Comparison of ENCODE assay signal across 3 cellular contexts in genomic region chr2:48061656-48062055, GRCh38.
DNase-seq lines count a peak whose midpoint lies in the region; ATAC-seq, FAIRE-seq and TF ChIP-seq lines count a peak whose summit lies in the region.
"Not testable (repeated sequence)": the region's sequence is repeated elsewhere in the genome, so short reads cannot be mapped to it uniquely, and the experiment has no call there.

No MANE protein-coding gene starts in this region.

- H3K27ac Mint-ChIP-seq in neural crest cell (ENCODE audit: unreplicated experiment), result peak overlapping the region; percentile 78

- not testable (repeated sequence) for H4K20me1 ChIP-seq in K562 (replicated peaks; ENCODE audit: control insufficient read depth, insufficient read depth, low read length)

- H3K4me2 ChIP-seq in K562 (ENCODE audit: insufficient read depth, low read length), result not testable (repeated sequence)

- H3K27me3 Mint-ChIP-seq in neural crest cell (ENCODE audit: low read depth), result not testable (repeated sequence)

- not testable (repeated sequence) for DNase-seq in K562 (ENCODE audit: extremely low read depth in 1 of 4, low spot score in 3 of 4); neural crest cell (ENCODE audit: low read depth, low spot score)

- not testable (repeated sequence) for H3K4me3 ChIP-seq in K562

- 7% methylated on average over 4 of the region's 4 CpGs for WGBS in K562 (ENCODE audit: insufficient coverage, low coverage, missing lambda C conversion rate)

- H2AFZ ChIP-seq in K562 (ENCODE audit: low read depth, low read length), result peak overlapping the region; percentile 51; the same call in 1 of the 2 replicates

- H3K4me3 Mint-ChIP-seq in neural crest cell, result not testable (repeated sequence)

- not testable (repeated sequence) for H3K9ac ChIP-seq in K562 (ENCODE audit: insufficient read depth in 1 of 2, low read depth in 2 of 2, low read length in 2 of 2)

- H3K27ac ChIP-seq in VCaP, result peak overlapping the region; percentile 25; the same call in 1 of the 2 replicates
- not testable (repeated sequence) for H3K27ac ChIP-seq in K562 (ENCODE audit: extremely low read depth, low read depth, low read length)

- FAIRE-seq in K562 (lab: Jason Lieb, UNC), result not testable (repeated sequence)

- POLR2A ChIA-PET in K562 (lab: Yijun Ruan, JAX), result not testable (repeated sequence)

- H3K36me3 ChIP-seq in K562 (ENCODE audit: control insufficient read depth, insufficient read depth, low read length), result not testable (repeated sequence)

- not testable (repeated sequence) for TF ChIP-seq CTCF in VCaP (conservative IDR thresholded peaks at IDR 0.05); K562 (IDR thresholded peaks at IDR 0.05 in 2 of 3, conservative IDR thresholded peaks at IDR 0.05 in 1 of 3; ENCODE audit: insufficient read depth in 2 of 3, low read depth in 1 of 3, low read length in 3 of 3); neural crest cell (conservative IDR thresholded peaks at IDR 0.05)

- TF ChIP-seq EP300 in K562 (IDR thresholded peaks at IDR 0.05; ENCODE audit: low read length), result not testable (repeated sequence)

- H3K79me2 ChIP-seq in K562 (ENCODE audit: control insufficient read depth, insufficient read depth, low read length), result not testable (repeated sequence)

- H3K9me3 ChIP-seq in K562 (replicated peaks; ENCODE audit: control insufficient read depth, insufficient read depth, low read depth, low read length), result not testable (repeated sequence)

- not testable (repeated sequence) for H3K9me1 ChIP-seq in K562 (ENCODE audit: control insufficient read depth, insufficient read depth, low read length)

- not testable (repeated sequence) for H3K36me3 Mint-ChIP-seq in neural crest cell (ENCODE audit: low read depth)

- not testable (repeated sequence) for H3K9me3 Mint-ChIP-seq in neural crest cell

- TF ChIP-seq RAD21 in K562 (CRISPR knock-in tag; conservative IDR thresholded peaks at IDR 0.05 in 1 of 2, IDR thresholded peaks at IDR 0.05 in 1 of 2), result not testable (repeated sequence)

- intact Hi-C loops in K562 (cut with micrococcal nuclease), result not testable (repeated sequence)

- BruUV-seq in K562 (replicated peaks; lab: Mats Ljungman, UMichigan), result not testable (repeated sequence)

- ATAC-seq in K562, result not testable (repeated sequence)

- in situ Hi-C loops in K562 (cut with MboI), result not testable (repeated sequence)

- H3K4me1 ChIP-seq in K562 (replicated peaks in 1 of 2; ENCODE audit: control insufficient read depth in 2 of 2, insufficient read depth in 2 of 2, low read length in 2 of 2), result not testable (repeated sequence)

- TF ChIP-seq POLR2A in K562 (conservative IDR thresholded peaks at IDR 0.05), result not testable (repeated sequence)

- not testable (repeated sequence) for H3K27me3 ChIP-seq in K562 (ENCODE audit: control insufficient read depth in 2 of 2, insufficient read depth in 2 of 2, low read length in 2 of 2)

- not testable (repeated sequence) for H3K4me1 Mint-ChIP-seq in neural crest cell

- CTCF ChIA-PET in K562 (lab: Yijun Ruan, JAX; ENCODE audit: low intra/inter-chr PET ratio), result not testable (repeated sequence)

TF ChIP-seq in K562, 482 proteins besides CTCF, POLR2A, EP300 and RAD21:
- TF ChIP-seq RFX1 (IDR thresholded peaks at IDR 0.05) (peak; percentile 64), YY1 (IDR thresholded peaks at IDR 0.05; ENCODE audit: borderline replicate concordance in 1 of 3, control insufficient read depth in 1 of 3, extremely low read depth in 1 of 3, insufficient read depth in 3 of 3, insufficient read length in 1 of 3, insufficient replicate concordance in 2 of 3, low read depth in 1 of 3, low read length in 2 of 3) (peak in 1 of 3 experiments; percentile 48), SRF (CRISPR knock-in tag; IDR thresholded peaks at IDR 0.05) (peak in 1 of 2 experiments; percentile 70; a peak in 1 of 4 replicates)
TF ChIP-seq in K562: peak in this region for 3; not testable (repeated sequence) for 479.
